1 cellular context compared by ENCODE assay signal in genomic region chr10:29646960-29647431, GRCh38.
TF ChIP-seq lines count a peak whose summit lies in the region.

No MANE protein-coding gene starts in this region.

TF ChIP-seq in H1, 55 proteins besides CTCF, POLR2A, EP300 and RAD21:
- TF ChIP-seq JUN (IDR thresholded peaks at IDR 0.05; ENCODE audit: low read depth, low read length) (no peak), RXRA (IDR thresholded peaks at IDR 0.05; ENCODE audit: insufficient read depth, low read depth, low read length) (no peak), SP4 (IDR thresholded peaks at IDR 0.05; ENCODE audit: low read length) (no peak), FOSL1 (IDR thresholded peaks at IDR 0.05; ENCODE audit: insufficient read depth, low read depth, low read length) (no peak), USF2 (IDR thresholded peaks at IDR 0.05; ENCODE audit: low read length) (no peak), HDAC2 (IDR thresholded peaks at IDR 0.05; ENCODE audit: borderline replicate concordance in 1 of 2, low read depth in 2 of 2, low read length in 2 of 2) (no peak), SP1 (IDR thresholded peaks at IDR 0.05; ENCODE audit: low read depth, low read length) (no peak), TBP (IDR thresholded peaks at IDR 0.05; ENCODE audit: low read depth, low read length) (no peak), TAF7 (optimal IDR thresholded peaks at IDR 0.05; ENCODE audit: borderline replicate concordance, low read depth, low read length) (no peak)
